ENCODE assay signal across 7 cellular contexts in the genomic region with DNA sequence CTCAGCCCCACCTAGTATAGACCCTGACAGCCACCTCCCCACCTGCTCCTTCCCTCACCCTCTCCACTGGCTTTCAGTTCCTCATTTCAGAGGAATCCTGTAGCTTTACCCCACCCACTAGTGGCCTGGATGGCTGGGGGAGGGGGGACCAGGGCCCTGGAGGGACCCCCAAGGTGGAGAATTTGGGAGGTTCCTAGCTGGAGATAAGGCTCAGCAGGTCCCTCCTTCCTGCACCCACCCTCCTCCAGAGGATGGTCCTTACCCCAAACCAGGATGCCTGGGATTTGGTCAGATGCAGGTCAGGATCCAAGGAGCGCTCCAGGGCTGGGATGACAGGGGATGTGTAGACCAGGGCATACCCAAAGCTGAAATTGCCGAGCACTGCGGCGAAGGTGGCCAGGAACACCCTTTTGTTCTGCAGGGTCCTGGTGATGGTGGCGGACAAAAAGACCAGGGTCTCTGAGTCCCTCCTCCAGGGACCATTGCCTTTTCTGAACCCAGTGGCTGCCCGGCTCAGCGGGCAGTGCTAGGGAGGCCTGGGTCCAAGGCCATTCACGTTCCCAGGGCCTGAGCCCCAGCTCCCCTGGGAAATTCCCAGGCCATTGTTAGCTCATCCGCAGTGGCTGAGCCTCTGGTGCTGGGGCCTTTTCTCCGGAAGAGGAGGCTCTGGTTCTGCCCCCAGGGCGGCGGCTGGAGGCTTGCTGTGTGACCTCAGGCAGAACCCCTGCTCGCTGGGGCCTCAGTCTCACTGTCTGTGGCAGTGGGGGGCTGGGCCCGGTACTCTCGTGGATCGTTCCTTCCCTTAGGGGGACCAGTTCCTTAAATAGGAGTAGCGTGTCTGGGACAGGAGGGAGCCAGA. TPM values are rescaled to one million over a fixed set of nuclear protein-coding genes. Genes with fewer than 3 reads are reported as not detected.
DNase-seq lines count a peak whose midpoint lies in the region; ATAC-seq, FAIRE-seq and TF ChIP-seq lines count a peak whose summit lies in the region.
"Had no signal": no experiment of that assay in that cellular context is flagged by ENCODE, and none has a peak within 500 bp of the region (broad histone marks: within the 10 kb centered on the region; RNA-seq: fewer than 3 reads in every experiment).

No MANE protein-coding gene starts in this region.

- TF ChIP-seq EP300 in A549 (IDR thresholded peaks at IDR 0.05) = no peak
- no peak for TF ChIP-seq EP300 in ovary (IDR thresholded peaks at IDR 0.05)

- DNase-seq in A549 (ENCODE audit: low read depth in 1 of 2, low spot score in 1 of 2) = no peak
- DNase-seq in GM19240 (ENCODE audit: insufficient read length, low spot score) = peak; percentile 33
- peak; percentile 51 for DNase-seq in KBM-7
- no peak for DNase-seq in dorsolateral prefrontal cortex
- DNase-seq in ovary = peak in 1 of 5 donors; percentile 31
- no peak for DNase-seq in NCI-H510A treated with DMSO at 0.1 percent for 48 hours (lab: John Stamatoyannopoulos, UW)

- no peak for TF ChIP-seq CTCF in A549 (IDR thresholded peaks at IDR 0.05)
- TF ChIP-seq CTCF in dorsolateral prefrontal cortex (IDR thresholded peaks at IDR 0.05 in 54 of 56, conservative IDR thresholded peaks at IDR 0.05 in 2 of 56; ENCODE audit: low read depth in 1 of 56, partially characterized antibody in 56 of 56) = no peak
- TF ChIP-seq CTCF in ovary (IDR thresholded peaks at IDR 0.05) = no peak

- TF ChIP-seq POLR2A in A549 (IDR thresholded peaks at IDR 0.05; ENCODE audit: low read length) = no peak
- TF ChIP-seq POLR2A in ovary (IDR thresholded peaks at IDR 0.05) = no peak

- TF ChIP-seq RAD21 in A549 (conservative IDR thresholded peaks at IDR 0.05 in 1 of 2, IDR thresholded peaks at IDR 0.05 in 1 of 2) = no peak

- POLR2A ChIA-PET in A549 (lab: Yijun Ruan, JAX) = interaction anchor here (1.0 to 2.2 kb wide), 5 partner anchors 9 to 448 kb away, joined by 3 to 14 read pairs (median 6); a partner anchor contains a TSS

- H3K9me3 ChIP-seq in A549 (no peaks in the 10 kb centered on the region), ovary (no peaks in the 10 kb centered on the region)

- H3K36me3 ChIP-seq in ovary = no peaks in the 10 kb centered on the region

- H3K27ac ChIP-seq in A549 (peak overlapping the region; percentile 73 to 96), dorsolateral prefrontal cortex (peak overlapping the region in 56 of 59 donors; percentile 29 to 93 (median 80)), ovary (no peak overlapping the region)
- H3K27ac ChIP-seq: KMS-11 had no signal

- H3K4me1 ChIP-seq in A549 = peaks cover 12% of the 10 kb centered on the region
- H3K4me1 ChIP-seq in ovary (ENCODE audit: insufficient read depth) = peaks cover 2% of the 10 kb centered on the region

- peak overlapping the region; percentile 78 for H3K4me2 ChIP-seq in A549
- H3K4me2 ChIP-seq: KMS-11 had no signal

- peak; percentile 23 to 51 for ATAC-seq in A549

- CTCF ChIA-PET in A549 (lab: Yijun Ruan, JAX) = interaction anchor here (0.7 to 2.3 kb wide), 6 partner anchors 7 to 119 kb away, joined by 3 to 11 read pairs (median 4); no protein-coding TSS in a partner anchor

- in situ Hi-C loops in KBM-7 (cut with MboI; ENCODE audit: low pct_unique_long_range_greater_than_20kb, low sequenced_read_pairs) = no loop called here

- intact Hi-C loops in dorsolateral prefrontal cortex (cut with DNase I) (loop anchor here in 1 of 2 donors (2.0 to 5.0 kb wide), 2 partner anchors 17 to 131 kb away; a partner anchor contains a TSS), ovary (cut with DNase I) (no loop called here)

- no peak for FAIRE-seq in A549 (lab: Jason Lieb, UNC)

- WGBS in A549 (ENCODE audit: missing lambda C conversion rate) = 35% methylated on average over 16 of the region's 17 CpGs
- 37 to 39% (median 39%) methylated on average over 15 to 17 of the region's 17 CpGs for WGBS in ovary, 3 donors

- H3K4me3 ChIP-seq in A549 (peak overlapping the region; percentile 58), dorsolateral prefrontal cortex (peak overlapping the region; percentile 47 to 91 (median 81)), ovary (peak overlapping the region; percentile 16)

- H3K27me3 ChIP-seq in dorsolateral prefrontal cortex = no peaks in the 10 kb centered on the region
- H3K27me3 ChIP-seq in ovary = no peaks in the 10 kb centered on the region

TF ChIP-seq in A549, 52 proteins besides CTCF, POLR2A, EP300 and RAD21 (continues in another document):
- no peak for TF ChIP-seq FOSB (CRISPR knock-in tag; IDR thresholded peaks at IDR 0.05)
- TF ChIP-seq POLR2AphosphoS2 (conservative IDR thresholded peaks at IDR 0.05; ENCODE audit: low read length) = no peak
- TF ChIP-seq, protein P1, sequence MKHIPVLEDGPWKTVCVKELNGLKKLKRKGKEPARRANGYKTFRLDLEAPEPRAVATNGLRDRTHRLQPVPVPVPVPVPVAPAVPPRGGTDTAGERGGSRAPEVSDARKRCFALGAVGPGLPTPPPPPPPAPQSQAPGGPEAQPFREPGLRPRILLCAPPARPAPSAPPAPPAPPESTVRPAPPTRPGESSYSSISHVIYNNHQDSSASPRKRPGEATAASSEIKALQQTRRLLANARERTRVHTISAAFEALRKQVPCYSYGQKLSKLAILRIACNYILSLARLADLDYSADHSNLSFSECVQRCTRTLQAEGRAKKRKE (CRISPR knock-in tag; IDR thresholded peaks at IDR 0.05; ENCODE audit: low read depth) = no peak
- TF ChIP-seq HOXB13 (CRISPR knock-in tag; IDR thresholded peaks at IDR 0.05; ENCODE audit: low read depth) = no peak
- TF ChIP-seq MAFK (IDR thresholded peaks at IDR 0.05; ENCODE audit: partially characterized antibody) = no peak
- no peak for TF ChIP-seq PHF8 (IDR thresholded peaks at IDR 0.05; ENCODE audit: borderline replicate concordance, low read depth)
- TF ChIP-seq KDM1A (IDR thresholded peaks at IDR 0.05; ENCODE audit: low read depth) = no peak
- no peak for TF ChIP-seq RARB (CRISPR knock-in tag; IDR thresholded peaks at IDR 0.05)
- TF ChIP-seq SMC3 (IDR thresholded peaks at IDR 0.05) = no peak
- TF ChIP-seq MYC (IDR thresholded peaks at IDR 0.05; ENCODE audit: borderline replicate concordance, low read length) = no peak
- no peak for TF ChIP-seq CHD2 (IDR thresholded peaks at IDR 0.05; ENCODE audit: low read length, partially characterized antibody)
- TF ChIP-seq CEBPB (IDR thresholded peaks at IDR 0.05) = no peak
- no peak for TF ChIP-seq ZNF302 (CRISPR knock-in tag; IDR thresholded peaks at IDR 0.05)
- TF ChIP-seq MAZ (IDR thresholded peaks at IDR 0.05; ENCODE audit: borderline replicate concordance, low read depth, low read length) = no peak
- TF ChIP-seq FOXS1 (CRISPR knock-in tag; IDR thresholded peaks at IDR 0.05) = no peak

RNA-seq across cellular contexts. Expression of a gene that starts 0.7 kb away (rescaled TPM):
- 3.7 and 4.6 TPM in 2 replicates for polyA plus RNA-seq in A549 (2011; rRNA removed)
- 9.7 and 16.3 TPM in 2 replicates for polyA plus RNA-seq in A549 (2012; cell fraction: cytosol; rRNA removed)
- 20.8 and 32.7 TPM in 2 replicates for polyA plus RNA-seq in A549 (2012; cell fraction: nucleus; rRNA removed)
- polyA plus RNA-seq in A549 (2017; fragmentation: RNase III; extraction: RNeasy Plus Mini Kit Qiagen cat#74134 plus additional on column Dnase treatment) = 15.4 to 21.2 TPM (median 20.5 TPM) in 3 replicates
- polyA minus RNA-seq in A549 (2011; rRNA and poly(A)+ RNA removed) = 4.2 and 5.8 TPM in 2 replicates
- 10 to 100 TPM; 14.8 to 39.2 (median 25.7) TPM for total RNA-seq in dorsolateral prefrontal cortex
- total RNA-seq in ovary = 1 to 10 TPM in 4 of 7 donors, under 1 TPM in 3; 0.48 to 7.4 (median 1.1) TPM
- polyA plus RNA-seq in ovary = under 1 TPM; 0.37 to 0.93 TPM

RNA-seq across cellular contexts. Expression of a gene that starts 18.4 kb away (rescaled TPM):
- polyA plus RNA-seq in A549 (2011; rRNA removed) = 6.2 and 8.0 TPM in 2 replicates
- polyA plus RNA-seq in A549 (2012; cell fraction: cytosol; rRNA removed) = 4.4 and 7.0 TPM in 2 replicates
- 7.1 and 7.4 TPM in 2 replicates for polyA plus RNA-seq in A549 (2012; cell fraction: nucleus; rRNA removed)
- 3.1 to 5.2 TPM (median 5.0 TPM) in 3 replicates for polyA plus RNA-seq in A549 (2017; fragmentation: RNase III; extraction: RNeasy Plus Mini Kit Qiagen cat#74134 plus additional on column Dnase treatment)
- 9.4 and 11.5 TPM in 2 replicates for polyA minus RNA-seq in A549 (2011; rRNA and poly(A)+ RNA removed)
- total RNA-seq in dorsolateral prefrontal cortex = 10 to 100 TPM; 12.0 to 29.6 (median 18.7) TPM
- total RNA-seq in ovary = 10 to 100 TPM in 6 of 7 donors, 1 to 10 TPM in 1; 8.2 to 23.4 (median 18.6) TPM
- 10 to 100 TPM in 1 of 2 donors, 1 to 10 TPM in 1; 1.6 to 16.0 TPM for polyA plus RNA-seq in ovary

RNA-seq across cellular contexts. Expression of a gene that starts 46.5 kb away (rescaled TPM):
- polyA plus RNA-seq in A549 (2011; rRNA removed) = not detected in 2 replicates
- polyA plus RNA-seq in A549 (2012; cell fraction: cytosol; rRNA removed) = not detected in 2 replicates
- not detected in 2 replicates for polyA plus RNA-seq in A549 (2012; cell fraction: nucleus; rRNA removed)
- polyA plus RNA-seq in A549 (2017; fragmentation: RNase III; extraction: RNeasy Plus Mini Kit Qiagen cat#74134 plus additional on column Dnase treatment) = not detected in 3 replicates
- not detected in 2 replicates for polyA minus RNA-seq in A549 (2011; rRNA and poly(A)+ RNA removed)
- total RNA-seq in dorsolateral prefrontal cortex = 1 to 10 TPM in 5 of 120 experiments, under 1 TPM in 14, not detected in 101; 0.39 to 3.1 (median 0.75) TPM
- total RNA-seq in ovary = not detected
- polyA plus RNA-seq in ovary = not detected

RNA-seq across cellular contexts. Expression of a gene that starts 56.1 kb away (rescaled TPM):
- polyA plus RNA-seq in A549 (2011; rRNA removed) = 0.80 and 1.2 TPM in 2 replicates
- polyA plus RNA-seq in A549 (2012; cell fraction: cytosol; rRNA removed) = 0.89 and 0.95 TPM in 2 replicates
- polyA plus RNA-seq in A549 (2012; cell fraction: nucleus; rRNA removed) = 8.6 TPM in 2 replicates
- polyA plus RNA-seq in A549 (2017; fragmentation: RNase III; extraction: RNeasy Plus Mini Kit Qiagen cat#74134 plus additional on column Dnase treatment) = 0.94 to 1.7 TPM (median 0.98 TPM) in 3 replicates
- 0.70 and 0.83 TPM in 2 replicates for polyA minus RNA-seq in A549 (2011; rRNA and poly(A)+ RNA removed)
- 10 to 100 TPM in 115 of 120 experiments, 1 to 10 TPM in 5; 8.5 to 24.8 (median 14.6) TPM for total RNA-seq in dorsolateral prefrontal cortex
- total RNA-seq in ovary = 1 to 10 TPM; 1.8 to 4.2 (median 3.6) TPM
- polyA plus RNA-seq in ovary = 1 to 10 TPM in 1 of 2 donors, under 1 TPM in 1; 0.45 to 3.8 TPM

RNA-seq across cellular contexts. Expression of a gene that starts 56.3 kb away (rescaled TPM):
- not detected in 2 replicates for polyA plus RNA-seq in A549 (2011; rRNA removed)
- polyA plus RNA-seq in A549 (2012; cell fraction: cytosol; rRNA removed) = 0.01 TPM in 2 replicates
- not detected in 2 replicates for polyA plus RNA-seq in A549 (2012; cell fraction: nucleus; rRNA removed)
- not detected in 3 replicates for polyA plus RNA-seq in A549 (2017; fragmentation: RNase III; extraction: RNeasy Plus Mini Kit Qiagen cat#74134 plus additional on column Dnase treatment)
- polyA minus RNA-seq in A549 (2011; rRNA and poly(A)+ RNA removed) = not detected in 2 replicates
- total RNA-seq in dorsolateral prefrontal cortex = 10 to 100 TPM in 118 of 120 experiments, 1 to 10 TPM in 2; 9.6 to 24.0 (median 15.4) TPM
- 10 to 100 TPM in 1 of 7 donors, 1 to 10 TPM in 6; 1.3 to 18.5 (median 1.9) TPM for total RNA-seq in ovary
- polyA plus RNA-seq in ovary = 1 to 10 TPM in 1 of 2 donors, under 1 TPM in 1; 0.27 to 1.9 TPM

Comparison
In these comparisons a context has a peak if more than half of its experiments do, and no peak if none do; other contexts are left out.
1. DNase-seq: peak in GM19240 (single experiment) and KBM-7 (single experiment); none in A549 (0 of 2), dorsolateral prefrontal cortex (0 of 10) and NCI-H510A treated with DMSO at 0.1 percent for 48 hours (single experiment).
2. H3K27ac ChIP-seq: peak in A549 (2 of 2) and dorsolateral prefrontal cortex (56 of 59); none in ovary (0 of 2).
3. H3K4me3 ChIP-seq: peak in every context shown above with its lines; median percentile 81 in dorsolateral prefrontal cortex; 58 in A549; 16 in ovary.